ENCODE assay signal across 8 cellular contexts in the genomic region with DNA sequence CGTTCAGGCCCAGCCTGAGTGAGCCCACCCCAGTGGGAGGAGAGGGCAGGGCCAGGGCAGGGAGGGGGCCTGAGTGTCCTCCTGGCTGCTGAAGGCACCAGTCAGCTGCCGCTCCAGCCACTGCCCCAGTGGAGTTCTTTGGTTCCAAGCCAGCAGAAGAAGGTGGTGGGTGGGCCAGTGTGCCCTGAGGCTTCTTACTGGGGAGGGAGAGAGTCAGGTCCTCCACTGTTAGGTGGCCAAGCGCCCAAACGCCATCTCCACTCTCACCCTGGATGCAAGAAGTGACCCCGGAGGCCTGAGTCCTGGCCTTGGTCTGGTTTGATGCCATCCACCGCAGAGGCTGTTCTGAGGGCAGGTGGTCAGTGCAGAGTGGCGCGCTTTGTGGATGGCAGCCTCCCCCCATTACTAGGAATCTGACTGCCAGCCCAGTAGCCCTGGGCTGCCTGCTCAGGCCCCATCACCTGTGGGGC. TPM values are rescaled to one million over a fixed set of nuclear protein-coding genes. Genes with fewer than 3 reads are reported as not detected.
DNase-seq lines count a peak whose midpoint lies in the region; ATAC-seq and TF ChIP-seq lines count a peak whose summit lies in the region.

No MANE protein-coding gene starts in this region.

- peaks cover 24% of the 10 kb centered on the region for H3K36me3 ChIP-seq in WERI-Rb-1

- peaks cover 47 to 59% of the 10 kb centered on the region in 2 donors for H3K4me1 Mint-ChIP-seq in immature natural killer cell
- H3K4me1 Mint-ChIP-seq in stimulated activated naive B cell treated with anti-CD40 and anti-IgM and Interleukin-4, amounts not matched to agents 10 μg/mL and 1 μg/mL and 100 μg/mL, for 72 hours = peaks cover 42 to 68% of the 10 kb centered on the region in 2 donors

- H3K4me3 ChIP-seq in WERI-Rb-1 (ENCODE audit: low read depth, low read length) = no peak overlapping the region

- no peak for TF ChIP-seq CTCF in WERI-Rb-1 (IDR thresholded peaks at IDR 0.05; ENCODE audit: low read depth, low read length)

- no peaks in the 10 kb centered on the region for H3K9me3 Mint-ChIP-seq in immature natural killer cell
- H3K9me3 Mint-ChIP-seq in stimulated activated naive B cell treated with anti-CD40 and anti-IgM and Interleukin-4, amounts not matched to agents 10 μg/mL and 1 μg/mL and 100 μg/mL, for 72 hours = no peaks in the 10 kb centered on the region

- H3K36me3 Mint-ChIP-seq in immature natural killer cell = peaks cover 5 to 8% (median 5%) of the 10 kb centered on the region in 3 donors
- H3K36me3 Mint-ChIP-seq in stimulated activated naive B cell treated with anti-CD40 and anti-IgM and Interleukin-4, amounts not matched to agents 10 μg/mL and 1 μg/mL and 100 μg/mL, for 72 hours = peaks cover 3 to 17% of the 10 kb centered on the region in 2 donors

- no peaks in the 10 kb centered on the region for H3K9me3 ChIP-seq in WERI-Rb-1 (ENCODE audit: severe bottlenecking)

- peak overlapping the region in 4 of 6 donors; percentile 81 to 95 (median 94) for H3K27ac Mint-ChIP-seq in immature natural killer cell
- H3K27ac Mint-ChIP-seq in stimulated activated naive B cell treated with anti-CD40 and anti-IgM and Interleukin-4, amounts not matched to agents 10 μg/mL and 1 μg/mL and 100 μg/mL, for 72 hours = peak overlapping the region; percentile 97

- H3K27me3 Mint-ChIP-seq in immature natural killer cell (ENCODE audit: low read depth in 3 of 3) = peaks cover 10 to 23% (median 19%) of the 10 kb centered on the region in 3 donors
- H3K27me3 Mint-ChIP-seq in stimulated activated naive B cell treated with anti-CD40 and anti-IgM and Interleukin-4, amounts not matched to agents 10 μg/mL and 1 μg/mL and 100 μg/mL, for 72 hours = no peaks in the 10 kb centered on the region

- ATAC-seq in stimulated activated naive B cell treated with anti-CD40 and anti-IgM and Interleukin-4, amounts not matched to agents 10 μg/mL and 1 μg/mL and 100 μg/mL, for 72 hours (replicated peaks) = no peak
- ATAC-seq in GM19324 (IDR thresholded peaks at IDR 0.05; ENCODE audit: low FRiP score, unreplicated experiment) = no peak

- peak overlapping the region; percentile 90 to 100 (median 99) for H3K4me3 Mint-ChIP-seq in immature natural killer cell
- H3K4me3 Mint-ChIP-seq in stimulated activated naive B cell treated with anti-CD40 and anti-IgM and Interleukin-4, amounts not matched to agents 10 μg/mL and 1 μg/mL and 100 μg/mL, for 72 hours = peak overlapping the region in 1 of 2 donors; percentile 88

- H3K27me3 ChIP-seq in WERI-Rb-1 (ENCODE audit: insufficient read depth, low read depth, severe bottlenecking) = no peaks in the 10 kb centered on the region

- DNase-seq in DMS53 (lab: John Stamatoyannopoulos, UW) = peak; percentile 54
- DNase-seq in DMS53 treated with DMSO at 0.1 percent for 48 hours (lab: John Stamatoyannopoulos, UW; ENCODE audit: unreplicated experiment) = no peak
- DNase-seq in WERI-Rb-1 = no peak
- DNase-seq in immature natural killer cell = no peak
- DNase-seq in stimulated activated naive B cell treated with anti-CD40 and anti-IgM and Interleukin-4, amounts not matched to agents 10 μg/mL and 1 μg/mL and 100 μg/mL, for 72 hours = no peak
- DNase-seq in GF-D8 (lab: John Stamatoyannopoulos, UW) = no peak
- no peak for DNase-seq in SIG-M5 treated with dmso at 0.1 percent for 504 hours (lab: John Stamatoyannopoulos, UW; ENCODE audit: unreplicated experiment)

- peak overlapping the region; percentile 20; the same call in 1 of the 2 replicates for H3K27ac ChIP-seq in WERI-Rb-1

RNA-seq across cellular contexts. Expression of a gene that starts 2.2 kb away (rescaled TPM):
- polyA plus RNA-seq in immature natural killer cell = 100 to 1,000 TPM in 1 of 3 donors, 10 to 100 TPM in 2; 12.7 to 117 (median 25.9) TPM

RNA-seq across cellular contexts. Expression of a gene that starts 42.6 kb away (rescaled TPM):
- 1 to 10 TPM; 1.6 to 3.6 (median 3.3) TPM for polyA plus RNA-seq in immature natural killer cell

RNA-seq across cellular contexts. Expression of a gene that starts 42.7 kb away (rescaled TPM):
- 10 to 100 TPM; 22.6 to 32.7 (median 26.8) TPM for polyA plus RNA-seq in immature natural killer cell
